In the genomic region with DNA sequence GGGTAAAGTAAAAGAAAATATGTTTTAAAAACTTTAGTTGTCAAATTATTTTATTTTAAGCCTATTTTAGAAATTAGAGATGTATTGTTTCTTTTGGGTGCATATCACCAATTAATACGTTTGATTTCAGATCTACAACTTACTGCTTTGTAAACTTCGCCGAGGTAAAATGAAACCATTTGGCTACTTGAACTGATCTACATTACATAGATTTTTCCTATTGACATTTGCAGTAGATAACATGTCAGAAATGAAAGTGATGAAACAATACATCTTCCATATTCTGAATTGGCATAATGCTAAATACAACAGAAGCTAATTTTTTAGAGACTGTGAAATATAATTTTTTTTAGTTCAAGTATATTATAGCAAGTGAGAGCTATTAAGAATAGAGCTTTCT, we compare ENCODE assay signal across 25 cellular contexts.
"Had no signal": no experiment of that assay in that cellular context is flagged by ENCODE, and none has a peak within 500 bp of the region (broad histone marks: within the 10 kb centered on the region; RNA-seq: fewer than 3 reads in every experiment).

No MANE protein-coding gene starts in this region.

- H3K27ac ChIP-seq: adrenal gland had no signal

- H3K27ac Mint-ChIP-seq: activated B cell treated with CpG ODN at 0.5 μM for 24 hours; activated CD4-positive, alpha-beta T cell treated with anti-CD3 and anti-CD28 coated beads, Interleukin-2, amount 10 ng/mL, durations not matched to agents 24 days and 14 days; activated CD8-positive, alpha-beta memory T cell treated with anti-CD3 and anti-CD28 coated beads, Interleukin-2, amount 10 ng/mL, durations not matched to agents 7 days and 5 days; activated naive CD4-positive, alpha-beta T cell treated with anti-CD3 and anti-CD28 coated beads for 36 hours; activated naive CD8-positive, alpha-beta T cell treated with anti-CD3 and anti-CD28 coated beads, Interleukin-2, amount 10 ng/mL, durations not matched to agents 7 days and 5 days; activated T-helper 17 cell treated with anti-CD3 and anti-CD28 coated beads, Interleukin-2, amount 50 U/mL, for 72 hours; T-helper 17 cell had no signal

- H3K9me3 ChIP-seq: adrenal gland had no signal

- H3K9me3 Mint-ChIP-seq: activated B cell treated with CpG ODN at 0.5 μM for 24 hours; activated naive CD4-positive, alpha-beta T cell treated with anti-CD3 and anti-CD28 coated beads for 36 hours; activated T-cell treated with anti-CD3 and anti-CD28 coated beads, Interleukin-2, amount 50 U/mL, for 4 hours; activated T-helper 17 cell treated with anti-CD3 and anti-CD28 coated beads, Interleukin-2, amount 50 U/mL, for 72 hours had no signal

- ATAC-seq: activated CD8-positive, alpha-beta memory T cell treated with anti-CD3 and anti-CD28 coated beads, Interleukin-2, amount 10 ng/mL, durations not matched to agents 7 days and 5 days; activated T-cell treated with anti-CD3 and anti-CD28 coated beads, Interleukin-2, amount 50 U/mL, for 4 hours; activated T-helper 17 cell treated with anti-CD3 and anti-CD28 coated beads, Interleukin-2, amount 50 U/mL, for 72 hours; T-helper 17 cell had no signal

- H3K4me3 ChIP-seq: adrenal gland had no signal

- H3K27me3 ChIP-seq: adrenal gland had no signal

- H3K4me3 Mint-ChIP-seq: activated B cell treated with CpG ODN at 0.5 μM for 24 hours; activated CD4-positive, alpha-beta T cell treated with anti-CD3 and anti-CD28 coated beads, Interleukin-2, amount 10 ng/mL, durations not matched to agents 24 days and 14 days; activated CD8-positive, alpha-beta memory T cell treated with anti-CD3 and anti-CD28 coated beads, Interleukin-2, amount 10 ng/mL, durations not matched to agents 7 days and 5 days; activated naive CD4-positive, alpha-beta T cell treated with anti-CD3 and anti-CD28 coated beads for 36 hours; activated naive CD8-positive, alpha-beta T cell treated with anti-CD3 and anti-CD28 coated beads, Interleukin-2, amount 10 ng/mL, durations not matched to agents 7 days and 5 days; activated T-cell treated with anti-CD3 and anti-CD28 coated beads, Interleukin-2, amount 50 U/mL, for 4 hours; activated T-helper 17 cell treated with anti-CD3 and anti-CD28 coated beads, Interleukin-2, amount 50 U/mL, for 72 hours; T-helper 17 cell had no signal

- H3K4me1 Mint-ChIP-seq: activated B cell treated with CpG ODN at 0.5 μM for 24 hours had no signal

- H3K27me3 Mint-ChIP-seq: activated B cell treated with CpG ODN at 0.5 μM for 24 hours; activated CD4-positive, alpha-beta T cell treated with anti-CD3 and anti-CD28 coated beads, Interleukin-2, amount 10 ng/mL, durations not matched to agents 24 days and 14 days; activated CD8-positive, alpha-beta memory T cell treated with anti-CD3 and anti-CD28 coated beads, Interleukin-2, amount 10 ng/mL, durations not matched to agents 7 days and 5 days; activated naive CD8-positive, alpha-beta T cell treated with anti-CD3 and anti-CD28 coated beads, Interleukin-2, amount 10 ng/mL, durations not matched to agents 7 days and 5 days; activated T-helper 17 cell treated with anti-CD3 and anti-CD28 coated beads, Interleukin-2, amount 50 U/mL, for 72 hours; T-helper 17 cell had no signal

- DNase-seq: activated B cell treated with CpG ODN at 0.5 μM for 24 hours; activated CD4-positive, alpha-beta T cell treated with anti-CD3 and anti-CD28 coated beads for 1 hour; activated CD4-positive, alpha-beta T cell treated with anti-CD3 and anti-CD28 coated beads, Interleukin-2, amount 10 ng/mL, durations not matched to agents 24 days and 14 days; activated CD4-positive, alpha-beta T cell treated with anti-CD3 and anti-CD28 coated beads, Interleukin-2, amount 50 U/mL, for 48 hours; activated CD8-positive, alpha-beta memory T cell treated with anti-CD3 and anti-CD28 coated beads, Interleukin-2, amount 10 ng/mL, durations not matched to agents 7 days and 5 days; activated gamma-delta T cell; activated naive CD4-positive, alpha-beta T cell treated with anti-CD3 and anti-CD28 coated beads for 36 hours; activated naive CD8-positive, alpha-beta T cell treated with anti-CD3 and anti-CD28 coated beads, Interleukin-2, amount 10 ng/mL, durations not matched to agents 7 days and 5 days; activated T-cell treated with anti-CD3 and anti-CD28 coated beads, Interleukin-2, amount 50 U/mL, for 4 hours; adrenal gland; anterior cingulate cortex; cerebellar nuclear complex; NCI-H1048; NCI-H146; NCI-H187 treated with DMSO at 0.1 percent for 48 hours; NCI-H2107; NCI-H2171 treated with DMSO at 0.1 percent for 48 hours; NCI-H345; NCI-H510A; NCI-H526 treated with DMSO at 0.1 percent for 48 hours; NCI-H82; SIG-M5; T-helper 17 cell; T-helper 9 cell had no signal
